In genomic region chr6:169190144-169190584, GRCh38 we compare ENCODE assay signal across 11 cellular contexts.
DNase-seq lines count a peak whose midpoint lies in the region; ATAC-seq and TF ChIP-seq lines count a peak whose summit lies in the region.
"Had no signal": no experiment of that assay in that cellular context is flagged by ENCODE, and none has a peak within 500 bp of the region (broad histone marks: within the 10 kb centered on the region; RNA-seq: fewer than 3 reads in every experiment).

No MANE protein-coding gene starts in this region.

- TF ChIP-seq EP300 in tibial nerve (IDR thresholded peaks at IDR 0.05) = peak; percentile 88

- TF ChIP-seq CTCF in IMR-90 (conservative IDR thresholded peaks at IDR 0.05; ENCODE audit: low read depth, low read length) = no peak
- no peak for TF ChIP-seq CTCF in esophagus squamous epithelium (IDR thresholded peaks at IDR 0.05)
- TF ChIP-seq CTCF in tibial nerve (IDR thresholded peaks at IDR 0.05) = no peak

- no peak overlapping the region for H3K23ac ChIP-seq in IMR-90 (ENCODE audit: low read depth, low read length)

- no peak overlapping the region for H3K56ac ChIP-seq in IMR-90 (ENCODE audit: extremely low read depth, insufficient read depth, low read length)

- H2BK120ac ChIP-seq in IMR-90 (ENCODE audit: low read depth, low read length) = peak overlapping the region; percentile 86

- H3K27me3 ChIP-seq in IMR-90 (ENCODE audit: control insufficient read depth, insufficient read depth, low read length) (no peaks in the 10 kb centered on the region), esophagus squamous epithelium (no peaks in the 10 kb centered on the region), muscle layer of colon (ENCODE audit: control insufficient read depth in 1 of 2, insufficient read depth in 2 of 2, low read length in 2 of 2) (no peaks in the 10 kb centered on the region), tibial nerve (no peaks in the 10 kb centered on the region)

- ATAC-seq in IMR-90 (ENCODE audit: low read depth) (peak; percentile 91), SK-N-SH treated with all-trans-retinoic acid at 6 μM for 48 hours (no peak)

- no peaks in the 10 kb centered on the region for H3K36me3 ChIP-seq in IMR-90 (ENCODE audit: control insufficient read depth, insufficient read depth, low read length)
- H3K36me3 ChIP-seq in esophagus squamous epithelium = no peaks in the 10 kb centered on the region
- H3K36me3 ChIP-seq in muscle layer of colon (ENCODE audit: insufficient read depth, low read length) = no peaks in the 10 kb centered on the region
- no peaks in the 10 kb centered on the region for H3K36me3 ChIP-seq in tibial nerve
- H3K36me3 ChIP-seq: prostate gland had no signal

- H3K9ac ChIP-seq in IMR-90 (ENCODE audit: low read depth, low read length) (no peak overlapping the region; the same call in 1 of the 2 replicates), muscle layer of colon (ENCODE audit: low read length) (no peak overlapping the region)

- peak overlapping the region; percentile 91 for H4K5ac ChIP-seq in IMR-90 (ENCODE audit: low read depth, low read length)

- H3K4me2 ChIP-seq in IMR-90 (ENCODE audit: low read depth, low read length) = no peak overlapping the region; the same call in 1 of the 2 replicates

- DNase-seq in IMR-90 (peak; percentile 89), esophagus squamous epithelium (lab: John Stamatoyannopoulos, UW) (no peak), tibial nerve (ENCODE audit: low spot score in 2 of 2) (peak; percentile 54 to 61), NCI-H524 treated with DMSO at 0.1 percent for 48 hours (lab: John Stamatoyannopoulos, UW) (no peak)
- DNase-seq in activated CD4-positive, CD25-positive, alpha-beta regulatory T cell treated with anti-CD3 and anti-CD28 coated beads, Interleukin-2, amount 50 U/mL, for 72 hours = no peak
- no peak for DNase-seq in activated CD4-positive, alpha-beta T cell treated with anti-CD3 and anti-CD28 coated beads for 4 hours
- DNase-seq: activated T-cell treated with anti-CD3 and anti-CD28 coated beads, Interleukin-2, amount 50 U/mL, for 1 hour; cortex of kidney had no signal

- no TSS peak for BruUV-seq in IMR-90 (replicated peaks; lab: Mats Ljungman, UMichigan)

- no peaks in the 10 kb centered on the region for H3K79me1 ChIP-seq in IMR-90 (ENCODE audit: low read depth in 1 of 2, low read length in 2 of 2)

- peak overlapping the region; percentile 70; the same call in 1 of the 2 replicates for H3K27ac ChIP-seq in IMR-90 (ENCODE audit: insufficient read depth, low read length)
- peak overlapping the region in 3 of 4 donors; percentile 14 to 84 (median 68) for H3K27ac ChIP-seq in esophagus squamous epithelium
- H3K27ac ChIP-seq in muscle layer of colon (ENCODE audit: low read depth, low read length) = peak overlapping the region; percentile 1
- H3K27ac ChIP-seq in tibial nerve = peak overlapping the region; percentile 53 to 89 (median 68)
- H3K27ac ChIP-seq: prostate gland had no signal

- peak overlapping the region; percentile 74 for H3K4ac ChIP-seq in IMR-90 (ENCODE audit: low read depth, low read length)

- no peak overlapping the region for H3K4me3 ChIP-seq in IMR-90 (ENCODE audit: insufficient read depth, low read depth, low read length)
- no peak overlapping the region for H3K4me3 ChIP-seq in esophagus squamous epithelium
- no peak overlapping the region for H3K4me3 ChIP-seq in muscle layer of colon (ENCODE audit: low read depth in 1 of 2, low read length in 2 of 2)
- no peak overlapping the region for H3K4me3 ChIP-seq in tibial nerve
- H3K4me3 ChIP-seq: prostate gland had no signal

- H4K20me1 ChIP-seq in IMR-90 (ENCODE audit: insufficient read depth, low read length) = no peaks in the 10 kb centered on the region

- peak overlapping the region; percentile 5 to 71; a peak in 1 of 4 replicates for H4K8ac ChIP-seq in IMR-90 (ENCODE audit: low read depth in 2 of 2, low read length in 2 of 2)

- peak overlapping the region; percentile 30; the same call in 1 of the 2 replicates for H2BK20ac ChIP-seq in IMR-90 (ENCODE audit: low read depth, low read length)

- H3K4me1 ChIP-seq in IMR-90 (ENCODE audit: control insufficient read depth, insufficient read depth, low read length) = peaks cover 21% of the 10 kb centered on the region
- peaks cover 0 to 12% (median 5%) of the 10 kb centered on the region in 3 donors for H3K4me1 ChIP-seq in esophagus squamous epithelium
- H3K4me1 ChIP-seq in muscle layer of colon (ENCODE audit: insufficient read depth, low read length) = no peaks in the 10 kb centered on the region
- H3K4me1 ChIP-seq in tibial nerve = peaks cover 0 to 24% (median 6%) of the 10 kb centered on the region in 4 donors
- H3K4me1 ChIP-seq: prostate gland had no signal

- WGBS in IMR-90 (ENCODE audit: extremely low coverage in 2 of 2, insufficient read length in 1 of 2), 2 experiments = no CpG with 5 or more reads among the region's 8 CpGs
- 43 to 62% methylated on average over 6 to 8 of the region's 8 CpGs for WGBS in esophagus squamous epithelium, 2 donors
- WGBS in tibial nerve, 2 donors = 44 to 45% methylated on average over 8 of the region's 8 CpGs

- H3K9me1 ChIP-seq in IMR-90 (ENCODE audit: insufficient read depth, low read length) = peaks cover 10% of the 10 kb centered on the region; the same call in 1 of the 2 replicates

- POLR2A ChIA-PET in IMR-90 (lab: Charles Lee; ENCODE audit: unreplicated experiment) = no interaction called here

- intact Hi-C loops in IMR-90 (cut with micrococcal nuclease) = no loop called here
- intact Hi-C loops in esophagus squamous epithelium (cut with DNase I) = no loop called here

- TF ChIP-seq POLR2A in IMR-90 (IDR thresholded peaks at IDR 0.05; ENCODE audit: low read depth, low read length) = no peak
- no peak for TF ChIP-seq POLR2A in esophagus squamous epithelium (IDR thresholded peaks at IDR 0.05)
- no peak for TF ChIP-seq POLR2A in tibial nerve (IDR thresholded peaks at IDR 0.05)

- peak overlapping the region; percentile 85 for H3K18ac ChIP-seq in IMR-90 (ENCODE audit: low read depth, low read length)

- peak overlapping the region; percentile 29; the same call in 1 of the 2 replicates for H2AK5ac ChIP-seq in IMR-90 (ENCODE audit: low read depth, low read length)

- no peak overlapping the region for H2AK9ac ChIP-seq in IMR-90 (replicated peaks; ENCODE audit: low read depth, low read length, poor library complexity)

- dilution Hi-C loops in IMR-90 (cut with HindIII; ENCODE audit: low sequenced_read_pairs, unreplicated experiment) = no loop called here

- H4K91ac ChIP-seq in IMR-90 (ENCODE audit: insufficient read depth, low read depth, low read length) = peak overlapping the region; percentile 78

- H3K14ac ChIP-seq in IMR-90 (replicated peaks; ENCODE audit: low read depth, low read length) = peak overlapping the region; percentile 68; the same call in 1 of the 2 replicates

- no peak for TF ChIP-seq RAD21 in IMR-90 (IDR thresholded peaks at IDR 0.05; ENCODE audit: low read length)

- in situ Hi-C loops in IMR-90 (cut with MboI; ENCODE audit: low sequenced_read_pairs) = no loop called here

- peak overlapping the region; percentile 60 for H2BK5ac ChIP-seq in IMR-90 (ENCODE audit: low read depth, low read length, poor library complexity, severe bottlenecking)

- H3K9me3 ChIP-seq in IMR-90 (ENCODE audit: control insufficient read depth, insufficient read depth, low read length) = peaks cover 2% of the 10 kb centered on the region; the same call in 1 of the 2 replicates
- no peaks in the 10 kb centered on the region for H3K9me3 ChIP-seq in esophagus squamous epithelium
- H3K9me3 ChIP-seq in muscle layer of colon (ENCODE audit: low read length) = no peaks in the 10 kb centered on the region
- no peaks in the 10 kb centered on the region for H3K9me3 ChIP-seq in tibial nerve
- H3K9me3 ChIP-seq: prostate gland had no signal

- H2BK15ac ChIP-seq in IMR-90 (ENCODE audit: low read depth, low read length) = peak overlapping the region; percentile 80; the same call in 2 of the 3 replicates

- H2AFZ ChIP-seq in IMR-90 (replicated peaks; ENCODE audit: low read length, poor library complexity) = peak overlapping the region; percentile 11

- CTCF ChIA-PET in IMR-90 (lab: Yijun Ruan, JAX) = no interaction called here

TF ChIP-seq in IMR-90, 13 proteins besides CTCF, POLR2A, EP300 and RAD21 (continues in another document):
- no peak for TF ChIP-seq MXI1 (IDR thresholded peaks at IDR 0.05; ENCODE audit: borderline replicate concordance, low read depth, low read length)
- TF ChIP-seq SMC3 (IDR thresholded peaks at IDR 0.05; ENCODE audit: low read depth, low read length) = no peak
- no peak for TF ChIP-seq RCOR1 (IDR thresholded peaks at IDR 0.05; ENCODE audit: insufficient replicate concordance, low read length)
- TF ChIP-seq USF2 (IDR thresholded peaks at IDR 0.05; ENCODE audit: low read depth, low read length) = no peak

TF ChIP-seq in SK-N-SH treated with all-trans-retinoic acid at 6 μM for 48 hours, 23 proteins besides CTCF, POLR2A, EP300 and RAD21 (continues in another document):
- TF ChIP-seq BACH2 (CRISPR knock-in tag; IDR thresholded peaks at IDR 0.05; ENCODE audit: borderline replicate concordance) (no peak), TCF4 (CRISPR knock-in tag; IDR thresholded peaks at IDR 0.05; ENCODE audit: borderline replicate concordance) (no peak), GLIS3 (CRISPR knock-in tag; IDR thresholded peaks at IDR 0.05) (no peak), CSDC2 (CRISPR knock-in tag; IDR thresholded peaks at IDR 0.05) (no peak), ESRRG (CRISPR knock-in tag; IDR thresholded peaks at IDR 0.05) (no peak), ZNF8 (CRISPR knock-in tag; IDR thresholded peaks at IDR 0.05) (no peak), PATZ1 (CRISPR knock-in tag; IDR thresholded peaks at IDR 0.05; ENCODE audit: borderline replicate concordance) (no peak)

Comparison
In these comparisons a context has a peak if more than half of its experiments do, and no peak if none do; other contexts are left out.
1. DNase-seq: peak in IMR-90 (single experiment) and tibial nerve (2 of 2); none in esophagus squamous epithelium (single experiment), activated CD4-positive, CD25-positive, alpha-beta regulatory T cell treated with anti-CD3 and anti-CD28 coated beads, Interleukin-2, amount 50 U/mL, for 72 hours (single experiment), activated CD4-positive, alpha-beta T cell treated with anti-CD3 and anti-CD28 coated beads for 4 hours (0 of 2) and NCI-H524 treated with DMSO at 0.1 percent for 48 hours (single experiment).
2. H3K27ac ChIP-seq: peak in every context shown above with its lines; median percentile 70 in IMR-90; 68 in esophagus squamous epithelium; 68 in tibial nerve; 1 in muscle layer of colon.